Comparison of ENCODE assay signal across 10 cellular contexts in the genomic region with DNA sequence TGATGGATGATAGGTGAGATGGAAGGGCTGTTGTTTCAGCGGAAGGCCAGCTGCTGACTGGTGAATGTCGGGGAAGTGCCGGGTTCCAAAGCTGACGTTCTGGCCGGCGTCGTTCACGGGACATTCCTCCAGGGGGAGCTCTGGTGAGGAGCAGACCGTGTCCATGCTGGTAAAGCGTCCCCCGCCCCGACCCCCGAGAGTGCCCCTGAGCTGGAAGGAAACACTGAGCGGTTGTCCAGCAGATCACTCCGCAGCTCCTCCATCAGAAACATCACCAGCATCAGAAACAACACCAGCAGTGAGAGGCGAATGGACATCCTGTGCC. TPM values are rescaled to one million over a fixed set of nuclear protein-coding genes. Genes with fewer than 3 reads are reported as not detected.
A peak's percentile ranks its signal among the peaks of the same experiment; 100 is the strongest.
DNase-seq lines count a peak whose midpoint lies in the region; ATAC-seq and TF ChIP-seq lines count a peak whose summit lies in the region.
"Had no signal": no experiment of that assay in that cellular context is flagged by ENCODE, and none has a peak within 500 bp of the region (broad histone marks: within the 10 kb centered on the region; RNA-seq: fewer than 3 reads in every experiment).

No MANE protein-coding gene starts in this region.

- TF ChIP-seq CTCF in hepatocyte (IDR thresholded peaks at IDR 0.05; ENCODE audit: poor library complexity), result peak; percentile 20

- DNase-seq in stimulated activated CD4-positive, alpha-beta T cell treated with anti-CD3 and anti-CD28 coated beads, Interleukin-15, amount 100 ng/mL, for 24 hours, result peak; percentile 19
- DNase-seq in stimulated activated CD4-positive, alpha-beta T cell treated with anti-CD3 and anti-CD28 coated beads, Interleukin-4, amount 100 ng/mL, for 1 hour, result no peak
- DNase-seq in OCI-M1 (lab: John Stamatoyannopoulos, UW), result peak; percentile 16
- DNase-seq in hepatocyte (ENCODE audit: low spot score), result no peak
- no peak for DNase-seq in NCI-H446 treated with DMSO at 0.1 percent for 48 hours (lab: John Stamatoyannopoulos, UW)
- no peak for DNase-seq in NCI-H2196 treated with DMSO at 0.1 percent for 48 hours (lab: John Stamatoyannopoulos, UW; ENCODE audit: unreplicated experiment)
- DNase-seq: NCI-H1436, small intestine had no signal

- no peaks in the 10 kb centered on the region for H3K9me3 ChIP-seq in hepatocyte (ENCODE audit: low read depth)

- 41% methylated on average over 16 of the region's 16 CpGs for WGBS in hepatocyte (ENCODE audit: low lambda C conversion rate, missing lambda C conversion rate)

- no peaks in the 10 kb centered on the region for H3K9me2 ChIP-seq in hepatocyte (replicated peaks; ENCODE audit: insufficient read depth)

- no peaks in the 10 kb centered on the region for H4K20me1 ChIP-seq in hepatocyte (ENCODE audit: insufficient read depth, poor library complexity, severe bottlenecking)

- no peak overlapping the region for H3K4me3 ChIP-seq in hepatocyte

- no peaks in the 10 kb centered on the region for H3K4me1 ChIP-seq in hepatocyte (ENCODE audit: insufficient read depth)

- H3K36me3 ChIP-seq in hepatocyte (replicated peaks; ENCODE audit: insufficient read depth, low read depth), result no peaks in the 10 kb centered on the region

- H3K4me2 ChIP-seq in hepatocyte, result no peak overlapping the region

- no peak overlapping the region for H2AFZ ChIP-seq in hepatocyte

- no peak overlapping the region for H3K27ac ChIP-seq in hepatocyte

- ATAC-seq in GM21447 (IDR thresholded peaks at IDR 0.05; ENCODE audit: unreplicated experiment) (no peak), GM19035 (IDR thresholded peaks at IDR 0.05; ENCODE audit: unreplicated experiment) (no peak)

- H3K27me3 ChIP-seq in hepatocyte, result peaks cover 53% of the 10 kb centered on the region

- no peaks in the 10 kb centered on the region for H3K79me2 ChIP-seq in hepatocyte

RNA-seq across cellular contexts. Expression of gene ADRA2C, which starts 18.6 kb away (rescaled TPM):
- total RNA-seq in hepatocyte, result 4.9 and 6.3 TPM in 2 replicates
- 7.7 and 11.0 TPM in 2 replicates for polyA plus RNA-seq in hepatocyte

Comparison
In these comparisons a context has a peak if more than half of its experiments do, and no peak if none do; other contexts are left out.
1. DNase-seq: peak in stimulated activated CD4-positive, alpha-beta T cell treated with anti-CD3 and anti-CD28 coated beads, Interleukin-15, amount 100 ng/mL, for 24 hours (single experiment) and OCI-M1 (single experiment); none in stimulated activated CD4-positive, alpha-beta T cell treated with anti-CD3 and anti-CD28 coated beads, Interleukin-4, amount 100 ng/mL, for 1 hour (single experiment), hepatocyte (single experiment), NCI-H446 treated with DMSO at 0.1 percent for 48 hours (single experiment) and NCI-H2196 treated with DMSO at 0.1 percent for 48 hours (single experiment).